ENCODE assay signal across 27 cellular contexts in the genomic region with DNA sequence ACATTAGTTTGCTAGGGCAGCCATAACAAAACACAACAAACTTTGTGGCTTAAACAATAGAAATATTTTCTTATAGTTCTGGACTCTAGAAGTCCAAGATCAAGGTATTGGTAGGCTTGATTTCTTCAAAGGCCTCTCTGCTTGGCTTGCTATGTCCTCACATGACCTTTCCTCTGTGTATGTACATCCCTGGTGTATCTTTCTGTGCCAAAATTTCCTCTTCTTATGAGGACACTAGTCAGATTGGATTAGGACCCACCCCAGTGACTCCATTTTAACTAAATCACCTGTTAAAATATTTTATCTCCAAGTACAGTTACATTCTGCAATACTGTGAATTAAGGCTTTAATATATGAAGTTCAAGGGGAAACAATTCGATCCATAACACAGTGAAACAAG.
"Had no signal": no experiment of that assay in that cellular context is flagged by ENCODE, and none has a peak within 500 bp of the region (broad histone marks: within the 10 kb centered on the region; RNA-seq: fewer than 3 reads in every experiment).

No MANE protein-coding gene starts in this region.

- H3K36me3 ChIP-seq: neural progenitor cell, ovary, right lobe of liver, sigmoid colon, suprapubic skin, tibial artery, transverse colon, upper lobe of right lung, uterus had no signal

- ATAC-seq: natural killer cell; psoas muscle; right cardiac atrium; right lobe of liver; stimulated activated memory B cell treated with anti-CD40 and anti-IgM and Interleukin-4, amounts not matched to agents 10 μg/mL and 1 μg/mL and 100 μg/mL, for 72 hours; stimulated activated naive CD8-positive, alpha-beta T cell treated with anti-CD3 and anti-CD28 coated beads, Interleukin-15, amount 100 ng/mL, for 72 hours; stimulated activated naive CD8-positive, alpha-beta T cell treated with anti-CD3 and anti-CD28 coated beads, Interleukin-15, Interleukin-2, amounts not matched to agents 100 U/mL and 50 U/mL, for 24 hours; upper lobe of right lung had no signal

- H2AFZ ChIP-seq: neural progenitor cell, parathyroid adenoma had no signal

- H3K79me2 ChIP-seq: parathyroid adenoma had no signal

- H3K4me1 ChIP-seq: neural progenitor cell, parathyroid adenoma, psoas muscle, right lobe of liver, sigmoid colon, suprapubic skin, testis, tibial artery, transverse colon, upper lobe of right lung, uterus had no signal

- H3K27me3 ChIP-seq: neural progenitor cell, ovary, right lobe of liver, sigmoid colon, suprapubic skin, testis, tibial artery, transverse colon, upper lobe of right lung, uterus had no signal

- H3K4me2 ChIP-seq: neural progenitor cell had no signal

- H3K9me3 ChIP-seq: ovary, psoas muscle, right lobe of liver, sigmoid colon, testis, tibial artery, transverse colon, upper lobe of right lung, uterus had no signal

- DNase-seq: natural killer cell; occipital lobe; ovary; posterior cingulate gyrus; psoas muscle; right cardiac atrium; right lobe of liver; sigmoid colon; small intestine; stimulated activated CD4-positive, alpha-beta T cell treated with anti-CD3 and anti-CD28 coated beads, Interleukin-15, amount 100 ng/mL, for 24 hours; stimulated activated CD4-positive, alpha-beta T cell treated with anti-CD3 and anti-CD28 coated beads, Interleukin-2, amount 100 ng/mL, for 24 hours; stimulated activated CD4-positive, alpha-beta T cell treated with anti-CD3 and anti-CD28 coated beads, Interleukin-2, amount 100 ng/mL, for 48 hours; stimulated activated CD4-positive, alpha-beta T cell treated with anti-CD3 and anti-CD28 coated beads, Interleukin-4, amount 100 ng/mL, for 4 hours; stimulated activated CD8-positive, alpha-beta memory T cell treated with anti-CD3 and anti-CD28 coated beads, Interleukin-4, amount 100 ng/mL, for 48 hours; stimulated activated naive CD4-positive, alpha-beta T cell; stimulated activated naive CD8-positive, alpha-beta T cell treated with anti-CD3 and anti-CD28 coated beads, Interleukin-15, amount 100 ng/mL, for 72 hours; stimulated activated naive CD8-positive, alpha-beta T cell treated with anti-CD3 and anti-CD28 coated beads, Interleukin-15, Interleukin-2, amounts not matched to agents 100 U/mL and 50 U/mL, for 24 hours; substantia nigra; testis; tibial artery; transverse colon; upper lobe of right lung; uterus had no signal

- H3K9ac ChIP-seq: neural progenitor cell, parathyroid adenoma had no signal

- H3K4me3 ChIP-seq: neural progenitor cell, ovary, psoas muscle, right lobe of liver, sigmoid colon, suprapubic skin, testis, tibial artery, transverse colon, upper lobe of right lung, uterus had no signal

- H3K27ac ChIP-seq: neural progenitor cell, ovary, parathyroid adenoma, psoas muscle, right lobe of liver, sigmoid colon, suprapubic skin, testis, tibial artery, transverse colon, upper lobe of right lung, uterus had no signal
